Comparison of ENCODE assay signal across 9 cellular contexts in genomic region chr20:35661908-35662307, GRCh38. TPM values are rescaled to one million over a fixed set of nuclear protein-coding genes. Genes with fewer than 3 reads are reported as not detected.
DNase-seq lines count a peak whose midpoint lies in the region; ATAC-seq and TF ChIP-seq lines count a peak whose summit lies in the region.
"Had no signal": no experiment of that assay in that cellular context is flagged by ENCODE, and none has a peak within 500 bp of the region (broad histone marks: within the 10 kb centered on the region; RNA-seq: fewer than 3 reads in every experiment).

No MANE protein-coding gene starts in this region.

- H3F3A ChIP-seq in OCI-LY1 (ENCODE audit: insufficient read depth, low read length): no peaks in the 10 kb centered on the region

- H3K4me2 ChIP-seq in DND-41 (ENCODE audit: insufficient read depth, low read length): peak overlapping the region; percentile 91
- H3K4me2 ChIP-seq in OCI-LY1 (ENCODE audit: low read length): peak overlapping the region; percentile 83

- H3K9ac ChIP-seq in DND-41 (ENCODE audit: low read depth, low read length) (peak overlapping the region; percentile 93; the same call in 1 of the 2 replicates), OCI-LY1 (ENCODE audit: low read length) (peak overlapping the region; percentile 89; the same call in 1 of the 2 replicates)

- H3K27me3 ChIP-seq in DND-41 (ENCODE audit: insufficient read depth, low read length, poor library complexity) (no peaks in the 10 kb centered on the region), OCI-LY1 (ENCODE audit: insufficient read depth, low read length) (no peaks in the 10 kb centered on the region), ectodermal cell (ENCODE audit: control insufficient read depth, insufficient read depth, low read length, poor library complexity, severe bottlenecking) (no peaks in the 10 kb centered on the region), neuron (ENCODE audit: insufficient read depth, low read length) (no peaks in the 10 kb centered on the region)

- H4K20me1 ChIP-seq in DND-41 (ENCODE audit: insufficient read depth, low read length) (peaks cover 70% of the 10 kb centered on the region), OCI-LY1 (ENCODE audit: insufficient read depth, low read length) (no peaks in the 10 kb centered on the region; the same call in none of the 2 replicates)

- H3K27ac ChIP-seq in DND-41 (ENCODE audit: low read length): no peak overlapping the region; the same call in 1 of the 2 replicates
- no peak overlapping the region for H3K27ac ChIP-seq in OCI-LY1 (ENCODE audit: low read depth, low read length, poor library complexity, severe bottlenecking)
- no peak overlapping the region for H3K27ac ChIP-seq in ectodermal cell (ENCODE audit: insufficient read depth, low read depth, low read length, poor library complexity, severe bottlenecking)
- no peak overlapping the region for H3K27ac ChIP-seq in caudate nucleus (ENCODE audit: low read depth, low read length)

- H3K4me3 ChIP-seq in DND-41 (ENCODE audit: low read depth in 1 of 2, low read length in 2 of 2): peak overlapping the region in 1 of 2 experiments; percentile 88; a peak in 1 of 4 replicates
- peak overlapping the region; percentile 77 for H3K4me3 ChIP-seq in OCI-LY1 (ENCODE audit: low read depth, low read length, poor library complexity, severe bottlenecking)
- peak overlapping the region; percentile 98 for H3K4me3 ChIP-seq in ectodermal cell (ENCODE audit: insufficient read depth, low read depth, low read length)
- H3K4me3 ChIP-seq in neuron (ENCODE audit: low read length): peak overlapping the region; percentile 69

- peaks cover 12% of the 10 kb centered on the region for H3K36me3 ChIP-seq in DND-41 (ENCODE audit: insufficient read depth, low read length)
- peaks cover 57% of the 10 kb centered on the region for H3K36me3 ChIP-seq in OCI-LY1 (ENCODE audit: insufficient read depth, low read length)
- no peaks in the 10 kb centered on the region for H3K36me3 ChIP-seq in ectodermal cell (ENCODE audit: control insufficient read depth, insufficient read depth, low read length)
- peaks cover 7% of the 10 kb centered on the region for H3K36me3 ChIP-seq in neuron (ENCODE audit: insufficient read depth, low read length)

- no peak for DNase-seq in DND-41
- DNase-seq in anterior cingulate cortex (lab: John Stamatoyannopoulos, UW): no peak
- no peak for DNase-seq in caudate nucleus (lab: John Stamatoyannopoulos, UW)
- DNase-seq in NCI-H1417 (lab: John Stamatoyannopoulos, UW): no peak
- no peak for DNase-seq in stimulated activated CD4-positive, alpha-beta T cell treated with anti-CD3 and anti-CD28 coated beads, Interleukin-4, amount 100 ng/mL, for 24 hours
- DNase-seq: NCI-H510A treated with DMSO at 0.1 percent for 48 hours had no signal

- peaks cover 82% of the 10 kb centered on the region for H3K79me2 ChIP-seq in DND-41 (ENCODE audit: insufficient read depth, low read length)
- peaks cover 76% of the 10 kb centered on the region for H3K79me2 ChIP-seq in OCI-LY1 (ENCODE audit: insufficient read depth, low read length)

- 78 to 82% methylated on average over 3 of the region's 3 CpGs for WGBS in ectodermal cell, 2 experiments

- no peak for ATAC-seq in DND-41 (ENCODE audit: insufficient read depth, low read depth)

- H3K9me3 ChIP-seq in DND-41 (ENCODE audit: insufficient read depth, low read length, severe bottlenecking): no peaks in the 10 kb centered on the region
- H3K9me3 ChIP-seq in OCI-LY1 (ENCODE audit: low read length): peaks cover 23% of the 10 kb centered on the region; the same call in 1 of the 2 replicates
- H3K9me3 ChIP-seq in ectodermal cell (ENCODE audit: control insufficient read depth, low read length): no peaks in the 10 kb centered on the region
- no peaks in the 10 kb centered on the region for H3K9me3 ChIP-seq in neuron (ENCODE audit: low read length)

- no peaks in the 10 kb centered on the region for H3K9me2 ChIP-seq in OCI-LY1 (ENCODE audit: low read depth, low read length)

- TF ChIP-seq CTCF in DND-41 (IDR thresholded peaks at IDR 0.05; ENCODE audit: borderline replicate concordance, extremely low read depth, low read length, poor library complexity, severe bottlenecking): no peak
- TF ChIP-seq CTCF in OCI-LY1 (IDR thresholded peaks at IDR 0.05; ENCODE audit: low read length): no peak

- H3K4me1 ChIP-seq in DND-41 (ENCODE audit: insufficient read depth, low read length): peaks cover 51% of the 10 kb centered on the region
- H3K4me1 ChIP-seq in OCI-LY1 (ENCODE audit: insufficient read depth, low read length, severe bottlenecking): peaks cover 33% of the 10 kb centered on the region
- H3K4me1 ChIP-seq in ectodermal cell (ENCODE audit: control insufficient read depth, insufficient read depth, low read length): no peaks in the 10 kb centered on the region
- peaks cover 27% of the 10 kb centered on the region for H3K4me1 ChIP-seq in neuron (ENCODE audit: insufficient read depth, low read length)

- H2AFZ ChIP-seq in DND-41 (ENCODE audit: low read depth, low read length) (no peak overlapping the region), OCI-LY1 (ENCODE audit: low read length) (no peak overlapping the region), neuron (ENCODE audit: low read depth, low read length) (no peak overlapping the region)

RNA-seq across cellular contexts. Expression of gene CPNE1, which starts 2.8 kb away (rescaled TPM):
- 358 TPM for polyA plus RNA-seq in ectodermal cell (2013, experiment 1 of 4)
- polyA plus RNA-seq in ectodermal cell (2013, experiment 2 of 4): 299 TPM
- 299 TPM for polyA plus RNA-seq in ectodermal cell (2013, experiment 3 of 4)
- 311 TPM for polyA plus RNA-seq in ectodermal cell (2013, experiment 4 of 4)

RNA-seq across cellular contexts. Expression of gene RBM12, which starts 2.8 kb away (rescaled TPM):
- polyA plus RNA-seq in ectodermal cell (2013, experiment 1 of 4): 111 TPM
- polyA plus RNA-seq in ectodermal cell (2013, experiment 2 of 4): 161 TPM
- 99.7 TPM for polyA plus RNA-seq in ectodermal cell (2013, experiment 3 of 4)
- 130 TPM for polyA plus RNA-seq in ectodermal cell (2013, experiment 4 of 4)

RNA-seq across cellular contexts. Expression of gene NFS1, which starts 37.2 kb away (rescaled TPM):
- polyA plus RNA-seq in ectodermal cell (2013, experiment 1 of 4): 27.2 TPM
- polyA plus RNA-seq in ectodermal cell (2013, experiment 2 of 4): 22.5 TPM
- polyA plus RNA-seq in ectodermal cell (2013, experiment 3 of 4): 23.3 TPM
- 22.5 TPM for polyA plus RNA-seq in ectodermal cell (2013, experiment 4 of 4)

RNA-seq across cellular contexts. Expression of gene ROMO1, which starts 37.3 kb away (rescaled TPM):
- 184 TPM for polyA plus RNA-seq in ectodermal cell (2013, experiment 1 of 4)
- 172 TPM for polyA plus RNA-seq in ectodermal cell (2013, experiment 2 of 4)
- polyA plus RNA-seq in ectodermal cell (2013, experiment 3 of 4): 194 TPM
- 210 TPM for polyA plus RNA-seq in ectodermal cell (2013, experiment 4 of 4)

RNA-seq across cellular contexts. Expression of gene SPAG4, which starts 46.3 kb away (rescaled TPM):
- polyA plus RNA-seq in ectodermal cell (2013, experiment 1 of 4): 2.6 TPM
- polyA plus RNA-seq in ectodermal cell (2013, experiment 2 of 4): 3.6 TPM
- 3.7 TPM for polyA plus RNA-seq in ectodermal cell (2013, experiment 3 of 4)
- polyA plus RNA-seq in ectodermal cell (2013, experiment 4 of 4): 3.7 TPM
